14 cellular contexts compared by ENCODE assay signal in the genomic region with DNA sequence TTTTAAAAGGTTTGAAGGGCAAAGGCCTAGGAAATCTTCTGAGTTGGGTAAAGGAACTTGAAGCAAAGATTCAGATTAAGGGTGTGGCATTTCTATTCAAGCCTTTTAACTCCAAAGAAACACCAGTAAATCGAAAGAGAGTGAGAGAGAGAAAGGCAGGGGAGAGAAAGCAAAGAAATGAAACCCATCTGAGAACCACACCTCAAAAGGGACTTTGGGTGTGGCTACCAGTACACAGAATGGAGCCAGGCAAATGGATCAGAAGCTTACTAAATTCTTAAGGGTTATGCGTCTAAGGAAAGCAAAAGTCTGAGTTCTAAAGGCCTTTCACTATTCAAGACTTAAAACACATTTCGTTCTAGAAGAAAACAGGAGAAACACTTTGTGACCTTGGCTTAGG.
"Had no signal": no experiment of that assay in that cellular context is flagged by ENCODE, and none has a peak within 500 bp of the region (broad histone marks: within the 10 kb centered on the region; RNA-seq: fewer than 3 reads in every experiment).

No MANE protein-coding gene starts in this region.

- H3K9me3 ChIP-seq: lower lobe of right lung, neutrophil, right atrium auricular region, SJSA1, transverse colon had no signal

- H3K9me3 Mint-ChIP-seq: mesothelial cell of epicardium had no signal

- DNase-seq: activated CD4-positive, alpha-beta T cell treated with anti-CD3 and anti-CD28 coated beads, Interleukin-2, amount 50 U/mL, for 1 hour; activated CD8-positive, alpha-beta memory T cell treated with anti-CD3 and anti-CD28 coated beads, Interleukin-2, amount 50 U/mL, for 4 hours; activated gamma-delta T cell treated with Interleukin-2 at 50 U/mL for 16 hours; anterior cingulate cortex; left cardiac atrium; lower lobe of right lung; SW 1271; transverse colon; WERI-Rb-1 had no signal

- H3K4me3 ChIP-seq: lower lobe of right lung, right atrium auricular region, SJSA1, skin epidermis, transverse colon had no signal

- H3K4me3 Mint-ChIP-seq: mesothelial cell of epicardium had no signal

- H3K27me3 ChIP-seq: neutrophil, right atrium auricular region, SJSA1, transverse colon had no signal

- H3K27ac Mint-ChIP-seq: mesothelial cell of epicardium had no signal

- ATAC-seq: left cardiac atrium, lower lobe of right lung had no signal

- H3K27ac ChIP-seq: lower lobe of right lung, neutrophil, right atrium auricular region, SJSA1, skin epidermis, transverse colon, WERI-Rb-1 had no signal

- H3K36me3 ChIP-seq: lower lobe of right lung, right atrium auricular region, SJSA1, transverse colon, WERI-Rb-1 had no signal

- H3K36me3 Mint-ChIP-seq: mesothelial cell of epicardium had no signal

- H3K4me1 ChIP-seq: lower lobe of right lung, right atrium auricular region, SJSA1, transverse colon had no signal
